1 cellular context compared by ENCODE assay signal in genomic region chr1:162498442-162498785, GRCh38.
TF ChIP-seq lines count a peak whose summit lies in the region.

No MANE protein-coding gene starts in this region.

TF ChIP-seq in GM23338, 12 proteins besides CTCF, POLR2A, EP300 and RAD21 (continued from another document):
- TF ChIP-seq REST (IDR thresholded peaks at IDR 0.05; ENCODE audit: unreplicated experiment) (no peak), ZNF331 (CRISPR knock-in tag; IDR thresholded peaks at IDR 0.05; ENCODE audit: low read depth) (no peak), JUNB (IDR thresholded peaks at IDR 0.05; ENCODE audit: unreplicated experiment) (no peak)
